In genomic region chr12:9731797-9732196, GRCh38 we compare ENCODE assay signal across 11 cellular contexts. TPM values are rescaled to one million over a fixed set of nuclear protein-coding genes. Genes with fewer than 3 reads are reported as not detected.
DNase-seq lines count a peak whose midpoint lies in the region; ATAC-seq, FAIRE-seq and TF ChIP-seq lines count a peak whose summit lies in the region.
"Had no signal": no experiment of that assay in that cellular context is flagged by ENCODE, and none has a peak within 500 bp of the region (broad histone marks: within the 10 kb centered on the region; RNA-seq: fewer than 3 reads in every experiment).

No MANE protein-coding gene starts in this region.

- H3K4me1 ChIP-seq in KMS-11 (ENCODE audit: low read depth, poor library complexity, severe bottlenecking): peaks cover 32% of the 10 kb centered on the region

- H3K4me3 Mint-ChIP-seq in stimulated activated naive CD8-positive, alpha-beta T cell treated with anti-CD3 and anti-CD28 coated beads, Interleukin-15, Interleukin-2, amounts not matched to agents 100 ng/mL and 50 ng/mL, for 24 hours: peak overlapping the region; percentile 82
- peak overlapping the region; percentile 89 for H3K4me3 Mint-ChIP-seq in activated T-helper 2 cell treated with anti-CD3 and anti-CD28 coated beads, Interferon-gamma antibody, Interleukin-2, Interleukin-4, amounts not matched to agents 10 μg/mL and 5 μg/mL and 100 μg/mL, durations not matched to agents 14 hours and 24 hours and 36 hours (ENCODE audit: low read depth)
- H3K4me3 Mint-ChIP-seq: neural crest cell had no signal

- no peak for ATAC-seq in stimulated activated naive CD8-positive, alpha-beta T cell treated with anti-CD3 and anti-CD28 coated beads, Interleukin-15, Interleukin-2, amounts not matched to agents 100 U/mL and 50 U/mL, for 24 hours

- H3K79me2 ChIP-seq in KMS-11 (ENCODE audit: insufficient read depth, low read depth): no peaks in the 10 kb centered on the region

- H4K20me1 ChIP-seq in KMS-11 (ENCODE audit: insufficient read depth): no peaks in the 10 kb centered on the region

- FAIRE-seq in GM19239 (lab: Jason Lieb, UNC): no peak

- no peaks in the 10 kb centered on the region for H3K27me3 ChIP-seq in KMS-11 (ENCODE audit: insufficient read depth, low read depth)
- H3K27me3 ChIP-seq: cardiac muscle cell had no signal

- peak overlapping the region; percentile 8; the same call in 1 of the 2 replicates for H3K27ac ChIP-seq in KMS-11
- H3K27ac ChIP-seq: cardiac muscle cell had no signal

- no peaks in the 10 kb centered on the region for H3K27me3 Mint-ChIP-seq in stimulated activated naive CD8-positive, alpha-beta T cell treated with anti-CD3 and anti-CD28 coated beads, Interleukin-15, Interleukin-2, amounts not matched to agents 100 ng/mL and 50 ng/mL, for 24 hours
- H3K27me3 Mint-ChIP-seq in activated T-helper 2 cell treated with anti-CD3 and anti-CD28 coated beads, Interferon-gamma antibody, Interleukin-2, Interleukin-4, amounts not matched to agents 10 μg/mL and 5 μg/mL and 100 μg/mL, durations not matched to agents 14 hours and 24 hours and 36 hours (ENCODE audit: low read depth): no peaks in the 10 kb centered on the region

- H3K36me3 Mint-ChIP-seq in stimulated activated naive CD8-positive, alpha-beta T cell treated with anti-CD3 and anti-CD28 coated beads, Interleukin-15, Interleukin-2, amounts not matched to agents 100 ng/mL and 50 ng/mL, for 24 hours (ENCODE audit: low read depth): peaks cover 4% of the 10 kb centered on the region
- peaks cover 26% of the 10 kb centered on the region for H3K36me3 Mint-ChIP-seq in activated T-helper 2 cell treated with anti-CD3 and anti-CD28 coated beads, Interferon-gamma antibody, Interleukin-2, Interleukin-4, amounts not matched to agents 10 μg/mL and 5 μg/mL and 100 μg/mL, durations not matched to agents 14 hours and 24 hours and 36 hours (ENCODE audit: low read depth)

- H3K27ac Mint-ChIP-seq in stimulated activated naive CD8-positive, alpha-beta T cell treated with anti-CD3 and anti-CD28 coated beads, Interleukin-15, Interleukin-2, amounts not matched to agents 100 ng/mL and 50 ng/mL, for 24 hours: peak overlapping the region; percentile 90
- peak overlapping the region; percentile 93 for H3K27ac Mint-ChIP-seq in activated T-helper 2 cell treated with anti-CD3 and anti-CD28 coated beads, Interferon-gamma antibody, Interleukin-2, Interleukin-4, amounts not matched to agents 10 μg/mL and 5 μg/mL and 100 μg/mL, durations not matched to agents 14 hours and 24 hours and 36 hours

- H3K9ac ChIP-seq in KMS-11: 0 out of 2 replicates have a peak overlapping the region, but pooled peaks have one; percentile 0

- H3K4me2 ChIP-seq in KMS-11: peak overlapping the region; percentile 46; the same call in 1 of the 2 replicates

- no peak overlapping the region for H3K4me3 ChIP-seq in KMS-11 (IDR thresholded peaks at IDR 0.05; ENCODE audit: insufficient read depth, low read depth, low read length)
- H3K4me3 ChIP-seq: cardiac muscle cell had no signal

- TF ChIP-seq CTCF in KMS-11 (conservative IDR thresholded peaks at IDR 0.05; ENCODE audit: low read depth, low read length): no peak

- no peak for DNase-seq in stimulated activated naive CD8-positive, alpha-beta T cell treated with anti-CD3 and anti-CD28 coated beads, Interleukin-15, Interleukin-2, amounts not matched to agents 100 U/mL and 50 U/mL, for 24 hours
- no peak for DNase-seq in activated T-helper 2 cell treated with anti-CD3 and anti-CD28 coated beads, Interferon-gamma antibody, Interleukin-2, Interleukin-4, amounts not matched to agents 10 μg/mL and 5 μg/mL and 100 μg/mL, durations not matched to agents 14 hours and 24 hours and 36 hours (ENCODE audit: low spot score)
- no peak for DNase-seq in NCI-H2029 treated with DMSO at 0.1 percent for 48 hours (lab: John Stamatoyannopoulos, UW)
- no peak for DNase-seq in occipital lobe (lab: John Stamatoyannopoulos, UW)
- no peak for DNase-seq in posterior cingulate gyrus
- DNase-seq in GM19239 (ENCODE audit: insufficient read length, low spot score): no peak
- DNase-seq: NCI-H2081 had no signal

- peak overlapping the region; percentile 23; the same call in 1 of the 2 replicates for H2AFZ ChIP-seq in KMS-11 (ENCODE audit: low read depth)

- H3K9me3 Mint-ChIP-seq in stimulated activated naive CD8-positive, alpha-beta T cell treated with anti-CD3 and anti-CD28 coated beads, Interleukin-15, Interleukin-2, amounts not matched to agents 100 ng/mL and 50 ng/mL, for 24 hours: no peaks in the 10 kb centered on the region
- H3K9me3 Mint-ChIP-seq in activated T-helper 2 cell treated with anti-CD3 and anti-CD28 coated beads, Interferon-gamma antibody, Interleukin-2, Interleukin-4, amounts not matched to agents 10 μg/mL and 5 μg/mL and 100 μg/mL, durations not matched to agents 14 hours and 24 hours and 36 hours: no peaks in the 10 kb centered on the region
- H3K9me3 Mint-ChIP-seq: neural crest cell had no signal

- no peaks in the 10 kb centered on the region for H3K36me3 ChIP-seq in KMS-11 (ENCODE audit: insufficient read depth)
- H3K36me3 ChIP-seq: cardiac muscle cell had no signal

- intact Hi-C loops in activated T-helper 2 cell treated with anti-CD3 and anti-CD28 coated beads, Interferon-gamma antibody, Interleukin-2, Interleukin-4, amounts not matched to agents 10 μg/mL and 5 μg/mL and 100 μg/mL, durations not matched to agents 14 hours and 24 hours and 36 hours (cut with micrococcal nuclease): loop anchor here (2.0 to 10.0 kb wide), 5 partner anchors 29 to 487 kb away; partner anchors contain the start of gene CD69
- intact Hi-C loops in posterior cingulate gyrus (cut with DNase I): no loop called here

- H3K4me1 Mint-ChIP-seq in stimulated activated naive CD8-positive, alpha-beta T cell treated with anti-CD3 and anti-CD28 coated beads, Interleukin-15, Interleukin-2, amounts not matched to agents 100 ng/mL and 50 ng/mL, for 24 hours (ENCODE audit: low read depth): peaks cover 52% of the 10 kb centered on the region
- H3K4me1 Mint-ChIP-seq in activated T-helper 2 cell treated with anti-CD3 and anti-CD28 coated beads, Interferon-gamma antibody, Interleukin-2, Interleukin-4, amounts not matched to agents 10 μg/mL and 5 μg/mL and 100 μg/mL, durations not matched to agents 14 hours and 24 hours and 36 hours (ENCODE audit: low read depth): peaks cover 65% of the 10 kb centered on the region
- H3K4me1 Mint-ChIP-seq: neural crest cell had no signal

RNA-seq across cellular contexts. Expression of gene CLECL1, which starts 1.1 kb away (rescaled TPM):
- 16.8 and 17.2 TPM in 2 replicates for total RNA-seq in activated T-helper 2 cell treated with anti-CD3 and anti-CD28 coated beads, Interferon-gamma antibody, Interleukin-2, Interleukin-4, amounts not matched to agents 10 μg/mL and 5 μg/mL and 100 μg/mL, durations not matched to agents 14 hours and 24 hours and 36 hours
- total RNA-seq in occipital lobe: not detected
- total RNA-seq: cardiac muscle cell, neural crest cell had no signal

RNA-seq across cellular contexts. Expression of gene CD69, which starts 28.9 kb away (rescaled TPM):
- total RNA-seq in activated T-helper 2 cell treated with anti-CD3 and anti-CD28 coated beads, Interferon-gamma antibody, Interleukin-2, Interleukin-4, amounts not matched to agents 10 μg/mL and 5 μg/mL and 100 μg/mL, durations not matched to agents 14 hours and 24 hours and 36 hours: 70.9 and 72.2 TPM in 2 replicates
- total RNA-seq in occipital lobe: 0.62 TPM
- total RNA-seq: cardiac muscle cell, neural crest cell had no signal

Comparison
In these comparisons a context has a peak if more than half of its experiments do, and no peak if none do; other contexts are left out.
1. RNA of gene CLECL1, which starts 1.1 kb away (total RNA-seq): 16.8 to 17.2 TPM in activated T-helper 2 cell treated with anti-CD3 and anti-CD28 coated beads, Interferon-gamma antibody, Interleukin-2, Interleukin-4, amounts not matched to agents 10 μg/mL and 5 μg/mL and 100 μg/mL, durations not matched to agents 14 hours and 24 hours and 36 hours; not detected in occipital lobe (single experiment); every median in the first group is over 10 times any median in the second.
2. RNA of gene CD69, which starts 28.9 kb away (total RNA-seq): 70.9 to 72.2 TPM in activated T-helper 2 cell treated with anti-CD3 and anti-CD28 coated beads, Interferon-gamma antibody, Interleukin-2, Interleukin-4, amounts not matched to agents 10 μg/mL and 5 μg/mL and 100 μg/mL, durations not matched to agents 14 hours and 24 hours and 36 hours; 0.62 TPM in occipital lobe (single experiment); every median in the first group is over 10 times any median in the second.